8 cellular contexts compared by ENCODE assay signal in the genomic region with DNA sequence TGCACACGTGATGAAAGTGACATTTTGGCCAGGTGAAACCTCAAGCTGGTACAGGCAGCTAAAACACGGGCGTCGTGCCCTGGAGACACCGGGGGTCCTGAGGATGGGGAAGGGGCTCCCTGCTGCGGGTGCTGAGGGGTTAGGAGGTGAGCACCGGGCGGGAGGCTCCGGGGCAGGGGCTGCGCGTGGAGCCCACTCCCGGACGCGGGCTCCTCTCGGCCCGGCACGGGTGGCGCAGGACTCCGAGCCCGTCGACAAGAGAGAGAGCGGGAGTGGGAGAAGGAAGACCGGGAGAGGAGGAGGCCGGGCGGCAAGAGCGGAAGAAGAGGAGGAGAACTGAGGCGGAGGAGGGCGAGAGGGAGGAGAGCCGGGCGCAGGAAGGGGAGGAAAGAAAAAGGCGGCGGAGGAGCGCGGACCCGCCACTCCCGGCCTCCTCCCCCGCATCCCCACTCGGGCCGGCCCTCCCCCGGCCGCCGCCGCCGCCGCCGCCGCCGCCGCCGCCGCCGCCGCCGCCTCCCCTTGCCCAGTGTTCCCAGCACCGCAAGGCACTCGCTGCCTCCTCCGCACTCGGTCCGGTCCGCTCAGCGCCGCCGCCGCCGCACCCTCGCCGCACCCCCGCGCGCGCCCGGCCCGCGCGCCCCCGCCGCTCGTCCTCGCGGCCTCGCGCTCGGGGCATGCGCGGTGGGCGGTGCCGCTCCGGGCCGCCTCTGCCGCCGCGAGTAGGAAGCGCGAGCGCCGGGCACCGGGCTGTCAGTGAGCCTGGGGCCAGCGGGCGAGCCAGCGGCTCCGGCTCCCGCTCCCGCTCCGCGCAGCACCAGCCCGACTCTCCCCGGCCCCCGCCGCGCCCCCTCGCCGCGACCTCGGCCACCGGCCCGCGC. TPM values are rescaled to one million over a fixed set of nuclear protein-coding genes. Genes with fewer than 3 reads are reported as not detected.
A peak's percentile ranks its signal among the peaks of the same experiment; 100 is the strongest.
DNase-seq lines count a peak whose midpoint lies in the region; ATAC-seq, FAIRE-seq and TF ChIP-seq lines count a peak whose summit lies in the region.

A gene (plus strand): TSS at position 750 of the 878 bp plus-strand sequence.

- H3K9me3 Mint-ChIP-seq in natural killer cell, result no peaks in the 10 kb centered on the region
- H3K9me3 Mint-ChIP-seq in stimulated activated naive CD8-positive, alpha-beta T cell treated with anti-CD3 and anti-CD28 coated beads, Interleukin-15, Interleukin-2, amounts not matched to agents 100 ng/mL and 50 ng/mL, for 24 hours, result no peaks in the 10 kb centered on the region

- DNase-seq in AML-193 (lab: John Stamatoyannopoulos, UW) (peak; percentile 63 to 67), GM19239 (ENCODE audit: insufficient read length, low spot score) (peak; percentile 66), RKO (ENCODE audit: low spot score) (peak; percentile 59), fibroblast of pulmonary artery (ENCODE audit: low read depth) (peak; percentile 79), natural killer cell (peak; percentile 73)
- peak; percentile 61 for DNase-seq in activated T-helper 9 cell treated with anti-CD3 and anti-CD28 coated beads, Interleukin-2, amount 50 U/mL, for 16 hours (ENCODE audit: low read depth)

- TF ChIP-seq CTCF in fibroblast of pulmonary artery (IDR thresholded peaks at IDR 0.05; ENCODE audit: low read length, missing control alignments), result no peak
- no peak for TF ChIP-seq CTCF in natural killer cell (IDR thresholded peaks at IDR 0.05)

- FAIRE-seq in GM19239 (lab: Jason Lieb, UNC), result no peak

- ATAC-seq in HG03520 (IDR thresholded peaks at IDR 0.05; ENCODE audit: unreplicated experiment), result peak; percentile 73
- ATAC-seq in natural killer cell, result peak; percentile 89 to 93 (median 90)

- H3K4me1 Mint-ChIP-seq in natural killer cell, result peaks cover 24 to 34% of the 10 kb centered on the region in 2 donors
- peaks cover 51% of the 10 kb centered on the region for H3K4me1 Mint-ChIP-seq in stimulated activated naive CD8-positive, alpha-beta T cell treated with anti-CD3 and anti-CD28 coated beads, Interleukin-15, Interleukin-2, amounts not matched to agents 100 ng/mL and 50 ng/mL, for 24 hours (ENCODE audit: low read depth)

- peak within 1 kb of the TSS; percentile 76 for H3K4me3 ChIP-seq in fibroblast of pulmonary artery (replicated peaks; ENCODE audit: low read depth, low read length)

- intact Hi-C loops in natural killer cell (cut with micrococcal nuclease), result loop anchor here (5.0 kb wide), 1 partner anchor 265 kb away; no protein-coding TSS in a partner anchor

- peak within 1 kb of the TSS; percentile 98 for H3K4me3 Mint-ChIP-seq in natural killer cell
- H3K4me3 Mint-ChIP-seq in stimulated activated naive CD8-positive, alpha-beta T cell treated with anti-CD3 and anti-CD28 coated beads, Interleukin-15, Interleukin-2, amounts not matched to agents 100 ng/mL and 50 ng/mL, for 24 hours, result peak within 1 kb of the TSS; percentile 98

- H3K27ac Mint-ChIP-seq in natural killer cell, result peak within 1 kb of the TSS; percentile 62 to 88
- H3K27ac Mint-ChIP-seq in stimulated activated naive CD8-positive, alpha-beta T cell treated with anti-CD3 and anti-CD28 coated beads, Interleukin-15, Interleukin-2, amounts not matched to agents 100 ng/mL and 50 ng/mL, for 24 hours, result peak within 1 kb of the TSS; percentile 97

- no peaks in the 10 kb centered on the region for H3K36me3 Mint-ChIP-seq in natural killer cell
- peaks cover 32% of the 10 kb centered on the region for H3K36me3 Mint-ChIP-seq in stimulated activated naive CD8-positive, alpha-beta T cell treated with anti-CD3 and anti-CD28 coated beads, Interleukin-15, Interleukin-2, amounts not matched to agents 100 ng/mL and 50 ng/mL, for 24 hours (ENCODE audit: low read depth)

- H3K27me3 Mint-ChIP-seq in natural killer cell (ENCODE audit: low read depth in 2 of 2), result peaks cover 0 to 4% of the 10 kb centered on the region in 2 donors
- peaks cover 3% of the 10 kb centered on the region for H3K27me3 Mint-ChIP-seq in stimulated activated naive CD8-positive, alpha-beta T cell treated with anti-CD3 and anti-CD28 coated beads, Interleukin-15, Interleukin-2, amounts not matched to agents 100 ng/mL and 50 ng/mL, for 24 hours

RNA-seq across cellular contexts. Expression of the gene that starts here (rescaled TPM):
- 10 to 100 TPM; 19.6 to 29.0 (median 20.4) TPM for total RNA-seq in natural killer cell

Comparison
In these comparisons a context has a peak if more than half of its experiments do, and no peak if none do; other contexts are left out.
1. Peak in every context shown above with its lines: DNase-seq, ATAC-seq and H3K4me3 ChIP-seq.